In genomic region chr2:239935789-239936758, GRCh38 we compare ENCODE assay signal across 1 cellular context.
TF ChIP-seq lines count a peak whose summit lies in the region.

No MANE protein-coding gene starts in this region.

TF ChIP-seq in HepG2, 621 proteins besides CTCF, POLR2A, EP300 and RAD21:
- TF ChIP-seq CEBPG (CRISPR knock-in tag; IDR thresholded peaks at IDR 0.05): peak; percentile 58
- peak; percentile 88 for TF ChIP-seq CEBPB (IDR thresholded peaks at IDR 0.05; ENCODE audit: borderline replicate concordance, low read depth, low read length)
- no peak for TF ChIP-seq BCL3 (CRISPR knock-in tag; IDR thresholded peaks at IDR 0.05)
